ENCODE assay signal across 12 cellular contexts in the genomic region with DNA sequence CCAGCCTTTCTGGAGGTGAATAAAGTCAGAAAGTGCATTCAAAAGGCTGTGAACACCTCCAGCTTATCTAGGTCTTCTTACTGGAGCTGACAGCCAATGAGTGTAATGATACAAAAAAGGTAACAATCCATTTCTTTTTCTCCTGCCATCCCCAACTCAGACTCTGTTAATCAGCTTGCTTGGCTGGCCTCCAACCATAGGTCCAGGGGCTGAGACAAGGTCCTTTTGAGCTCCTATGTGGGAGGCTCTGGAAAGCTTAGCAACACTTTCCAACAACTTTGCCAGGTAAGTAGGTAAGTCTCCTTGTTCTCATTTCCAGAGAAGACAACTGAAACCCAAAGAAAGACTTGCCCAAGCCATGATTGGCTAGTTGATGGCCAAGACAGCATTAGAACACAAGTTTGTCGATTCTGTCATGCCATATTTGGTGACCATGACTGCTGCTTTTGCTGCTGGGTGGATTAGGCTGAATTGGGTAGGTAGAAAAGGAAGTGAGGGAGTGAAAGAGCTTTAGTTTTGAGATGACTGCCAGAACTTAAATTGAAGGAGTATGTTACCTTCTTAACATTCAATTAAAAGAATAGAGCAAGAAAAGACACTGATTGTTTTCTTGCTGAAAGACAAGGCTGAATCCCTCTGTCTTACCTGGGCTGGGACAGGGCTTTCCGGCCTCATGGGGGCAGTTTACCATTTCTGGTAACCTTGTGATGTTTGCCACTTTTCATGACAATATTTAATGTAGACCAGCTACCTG. TPM values are rescaled to one million over a fixed set of nuclear protein-coding genes. Genes with fewer than 3 reads are reported as not detected.
DNase-seq lines count a peak whose midpoint lies in the region; ATAC-seq and TF ChIP-seq lines count a peak whose summit lies in the region.
"Had no signal": no experiment of that assay in that cellular context is flagged by ENCODE, and none has a peak within 500 bp of the region (broad histone marks: within the 10 kb centered on the region; RNA-seq: fewer than 3 reads in every experiment).

No MANE protein-coding gene starts in this region.

- H3K4me1 ChIP-seq in OCI-LY3 (ENCODE audit: low read length) (peaks cover 93% of the 10 kb centered on the region), mononuclear cell (ENCODE audit: insufficient read depth, low read length) (peaks cover 77% of the 10 kb centered on the region)
- H3K4me1 ChIP-seq: sigmoid colon had no signal

- no peaks in the 10 kb centered on the region for H3K36me3 ChIP-seq in OCI-LY3 (replicated peaks; ENCODE audit: low read depth, low read length)
- H3K36me3 ChIP-seq: sigmoid colon, thoracic aorta had no signal

- ATAC-seq in GM19452 (IDR thresholded peaks at IDR 0.05; ENCODE audit: unreplicated experiment) (peak; percentile 26), HG03521 (IDR thresholded peaks at IDR 0.05; ENCODE audit: unreplicated experiment) (no peak)

- DNase-seq in GM12864 (ENCODE audit: low read depth) = no peak
- DNase-seq in putamen (ENCODE audit: low spot score) = no peak
- DNase-seq in ACHN = no peak
- no peak for DNase-seq in NCI-H2081 (lab: John Stamatoyannopoulos, UW)
- DNase-seq: H9, sigmoid colon had no signal

- H3K9ac ChIP-seq in OCI-LY3 (ENCODE audit: low read length) = no peak overlapping the region

- no peaks in the 10 kb centered on the region for H3K79me2 ChIP-seq in OCI-LY3 (ENCODE audit: low read length)

- H3K27me3 ChIP-seq in OCI-LY3 (ENCODE audit: low read depth, low read length) (no peaks in the 10 kb centered on the region), mononuclear cell (ENCODE audit: insufficient read depth, low read length) (no peaks in the 10 kb centered on the region)
- H3K27me3 ChIP-seq: sigmoid colon had no signal

- H3K4me3 ChIP-seq in GM12864 (ENCODE audit: low read depth, low read length) (peak overlapping the region; percentile 54), OCI-LY3 (ENCODE audit: low read length) (no peak overlapping the region), mononuclear cell (ENCODE audit: low read length) (peak overlapping the region; percentile 70)

- H3K9me3 ChIP-seq in OCI-LY3 (ENCODE audit: insufficient read depth, low read length) (no peaks in the 10 kb centered on the region), mononuclear cell (ENCODE audit: low read depth, low read length) (no peaks in the 10 kb centered on the region)
- H3K9me3 ChIP-seq: sigmoid colon, thoracic aorta had no signal

- in situ Hi-C loops in ACHN (cut with HindIII; ENCODE audit: low pct_ligation_motif_present, low pct_unique_long_range_greater_than_20kb, low sequenced_read_pairs) = no loop called here

- H3K4me2 ChIP-seq in OCI-LY3 (ENCODE audit: low read length) = peak overlapping the region; percentile 58

- no peaks in the 10 kb centered on the region for H4K20me1 ChIP-seq in OCI-LY3 (ENCODE audit: insufficient read depth, low read length)

- H2AFZ ChIP-seq in OCI-LY3 (ENCODE audit: low read depth, low read length) = no peak overlapping the region

- peak overlapping the region; percentile 48 for H3K27ac ChIP-seq in OCI-LY3 (ENCODE audit: low read length)
- H3K27ac ChIP-seq: thoracic aorta had no signal

- TF ChIP-seq CTCF in GM12864 (IDR thresholded peaks at IDR 0.05; ENCODE audit: low read depth, low read length, missing control alignments) (no peak), OCI-LY3 (IDR thresholded peaks at IDR 0.05; ENCODE audit: low read depth, low read length) (no peak)

RNA-seq across cellular contexts. Expression of gene VSIG4, which starts 22.8 kb away (rescaled TPM):
- total RNA-seq in mononuclear cell = 1.6 TPM
- total RNA-seq: G401, H9 had no signal
